In the genomic region with DNA sequence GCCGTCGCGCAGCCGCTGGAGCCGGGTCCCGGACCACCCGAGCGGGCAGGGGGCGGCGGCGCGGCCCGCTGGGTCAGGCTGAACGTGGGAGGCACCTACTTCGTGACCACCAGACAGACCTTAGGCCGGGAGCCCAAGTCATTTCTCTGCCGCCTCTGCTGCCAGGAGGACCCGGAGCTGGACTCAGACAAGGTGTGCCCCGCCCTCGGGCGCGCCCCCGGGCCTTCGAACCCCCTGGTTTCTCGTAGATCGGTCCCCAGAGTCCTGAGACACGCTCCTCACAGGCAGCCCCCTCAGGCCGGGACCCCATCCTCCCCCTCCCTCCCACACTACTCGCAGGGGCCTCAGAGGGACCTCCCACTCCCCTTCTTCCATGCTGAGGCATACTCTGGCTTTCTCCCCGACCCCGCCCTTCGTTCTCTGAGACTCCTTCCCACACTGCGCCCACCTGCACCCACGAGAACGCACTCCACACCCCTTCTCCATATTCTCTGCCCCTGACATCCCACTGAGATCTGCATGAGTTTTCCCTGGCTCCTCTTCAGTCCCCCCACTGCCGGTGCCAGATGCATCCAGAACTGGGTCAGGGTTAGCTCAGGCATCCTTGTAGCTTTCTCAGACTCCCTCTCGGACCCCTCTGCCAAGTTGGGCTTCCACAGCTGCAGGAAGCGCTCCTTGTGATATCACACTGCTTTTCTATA, we compare ENCODE assay signal across 8 cellular contexts. TPM values are rescaled to one million over a fixed set of nuclear protein-coding genes. Genes with fewer than 3 reads are reported as not detected.
DNase-seq lines count a peak whose midpoint lies in the region; ATAC-seq and TF ChIP-seq lines count a peak whose summit lies in the region.

No MANE protein-coding gene starts in this region.

- CTCF ChIA-PET in CD8-positive, alpha-beta memory T cell (lab: Charles Lee) = interaction anchor here (1.3 to 2.5 kb wide), 5 partner anchors 12 to 86 kb away, joined by 3 to 12 read pairs (median 5); a partner anchor contains a TSS

- in situ Hi-C loops in GM13977 (cut with MboI; ENCODE audit: low pct_unique_long_range_greater_than_20kb, low sequenced_read_pairs, unreplicated experiment) = no loop called here

- intact Hi-C loops in ascending aorta (cut with DNase I) = loop anchor here (1.0 to 2.0 kb wide), 3 partner anchors 61 to 358 kb away; a partner anchor contains a TSS

- H3K4me3 ChIP-seq in CD8-positive, alpha-beta memory T cell (ENCODE audit: low read length) = peak overlapping the region; percentile 74
- peak overlapping the region; percentile 77 for H3K4me3 ChIP-seq in NB4 (ENCODE audit: low read depth, low read length)
- peak overlapping the region; percentile 64 to 74 for H3K4me3 ChIP-seq in ascending aorta
- peak overlapping the region; percentile 97 for H3K4me3 ChIP-seq in iPS-18a (ENCODE audit: low read length)
- H3K4me3 ChIP-seq in skeletal muscle satellite cell (ENCODE audit: low read length) = peak overlapping the region; percentile 99

- no peaks in the 10 kb centered on the region for H3K9me3 ChIP-seq in CD8-positive, alpha-beta memory T cell (ENCODE audit: low read length)
- H3K9me3 ChIP-seq in ascending aorta (no peaks in the 10 kb centered on the region), iPS-18a (ENCODE audit: control insufficient read depth, low read depth, low read length) (no peaks in the 10 kb centered on the region), skeletal muscle satellite cell (replicated peaks; ENCODE audit: low read length) (no peaks in the 10 kb centered on the region)

- H3K9ac ChIP-seq in iPS-18a (ENCODE audit: low read length) = peak overlapping the region; percentile 68
- peak overlapping the region; percentile 96 for H3K9ac ChIP-seq in skeletal muscle satellite cell (ENCODE audit: low read depth, low read length)

- H3K9me3 Mint-ChIP-seq in CD8-positive, alpha-beta memory T cell = no peaks in the 10 kb centered on the region

- peaks cover 13% of the 10 kb centered on the region for H3K36me3 ChIP-seq in CD8-positive, alpha-beta memory T cell (ENCODE audit: insufficient read depth, low read length)
- H3K36me3 ChIP-seq in ascending aorta = peaks cover 0 to 11% of the 10 kb centered on the region in 2 donors
- peaks cover 30% of the 10 kb centered on the region for H3K36me3 ChIP-seq in iPS-18a (ENCODE audit: control insufficient read depth, low read depth, low read length)
- H3K36me3 ChIP-seq in skeletal muscle satellite cell (ENCODE audit: insufficient read depth, low read length) = peaks cover 16% of the 10 kb centered on the region

- H3K4me2 ChIP-seq in skeletal muscle satellite cell (ENCODE audit: low read length) = peak overlapping the region; percentile 98

- POLR2A ChIA-PET in CD8-positive, alpha-beta memory T cell (lab: Charles Lee) = interaction anchor here (0.6 to 3.4 kb wide), 6 partner anchors 8 to 136 kb away, joined by 3 to 14 read pairs (median 3); a partner anchor contains a TSS

- peaks cover 38 to 57% (median 51%) of the 10 kb centered on the region in 3 donors for H3K4me1 Mint-ChIP-seq in CD8-positive, alpha-beta memory T cell

- ATAC-seq in GM21619 (IDR thresholded peaks at IDR 0.05; ENCODE audit: unreplicated experiment) = peak; percentile 13

- H3K36me3 Mint-ChIP-seq in CD8-positive, alpha-beta memory T cell = peaks cover 0 to 39% (median 6%) of the 10 kb centered on the region in 3 donors

- H3K27ac ChIP-seq in CD8-positive, alpha-beta memory T cell (ENCODE audit: low read depth, low read length) = peak overlapping the region; percentile 62
- peak overlapping the region; percentile 90 for H3K27ac ChIP-seq in ascending aorta
- H3K27ac ChIP-seq in iPS-18a (ENCODE audit: low read length) = no peak overlapping the region

- H3K4me1 ChIP-seq in CD8-positive, alpha-beta memory T cell (ENCODE audit: insufficient read depth, low read length) = peaks cover 18% of the 10 kb centered on the region
- peaks cover 9 to 13% of the 10 kb centered on the region in 2 donors for H3K4me1 ChIP-seq in ascending aorta
- H3K4me1 ChIP-seq in iPS-18a (ENCODE audit: control insufficient read depth, low read depth, low read length) = peaks cover 22% of the 10 kb centered on the region
- H3K4me1 ChIP-seq in skeletal muscle satellite cell (ENCODE audit: control insufficient read depth, insufficient read depth, low read length) = peaks cover 15% of the 10 kb centered on the region

- TF ChIP-seq CTCF in NB4 (IDR thresholded peaks at IDR 0.05; ENCODE audit: low read depth, low read length) = no peak
- no peak for TF ChIP-seq CTCF in ascending aorta (IDR thresholded peaks at IDR 0.05)
- no peak for TF ChIP-seq CTCF in GM13977 (IDR thresholded peaks at IDR 0.05; ENCODE audit: extremely low read depth, insufficient read depth, missing control alignments)

- DNase-seq in CD8-positive, alpha-beta memory T cell = peak in 4 of 5 donors; percentile 13 to 59 (median 30)
- DNase-seq in NB4 (ENCODE audit: low read depth) = peak; percentile 43
- DNase-seq in ascending aorta (ENCODE audit: low spot score in 2 of 2) = peak in 1 of 2 donors; percentile 69
- DNase-seq in epidermal melanocyte (ENCODE audit: insufficient read length, low spot score) = no peak
- DNase-seq in GM13977 (ENCODE audit: low spot score) = no peak

- H3K27ac Mint-ChIP-seq in CD8-positive, alpha-beta memory T cell = peak overlapping the region; percentile 29 to 99 (median 90)

- TF ChIP-seq POLR2A in NB4 (IDR thresholded peaks at IDR 0.05; ENCODE audit: extremely low read depth, insufficient read length) = no peak

- H3K27me3 ChIP-seq in CD8-positive, alpha-beta memory T cell (ENCODE audit: insufficient read depth, low read length, poor library complexity, severe bottlenecking) = no peaks in the 10 kb centered on the region
- no peaks in the 10 kb centered on the region for H3K27me3 ChIP-seq in ascending aorta
- no peaks in the 10 kb centered on the region for H3K27me3 ChIP-seq in iPS-18a (ENCODE audit: control insufficient read depth, insufficient read depth, low read length)
- H3K27me3 ChIP-seq in skeletal muscle satellite cell (ENCODE audit: control insufficient read depth, insufficient read depth, low read length) = no peaks in the 10 kb centered on the region

- H3K27me3 Mint-ChIP-seq in CD8-positive, alpha-beta memory T cell = no peaks in the 10 kb centered on the region

- H3K4me3 Mint-ChIP-seq in CD8-positive, alpha-beta memory T cell = peak overlapping the region; percentile 87 to 99 (median 96)

RNA-seq across cellular contexts. Expression of a gene that starts 0.5 kb away (rescaled TPM):
- 10 to 100 TPM; 22.2 to 23.8 TPM for total RNA-seq in CD8-positive, alpha-beta memory T cell
- 8.0 TPM for polyA plus RNA-seq in CD8-positive, alpha-beta memory T cell
- total RNA-seq in ascending aorta = 31.4 TPM
- total RNA-seq in skeletal muscle satellite cell (2012; rRNA removed) = 10.4 and 10.5 TPM in 2 replicates

RNA-seq across cellular contexts. Expression of a gene that starts 0.8 kb away (rescaled TPM):
- 100 to 1,000 TPM; 179 to 198 TPM for total RNA-seq in CD8-positive, alpha-beta memory T cell
- 345 TPM for polyA plus RNA-seq in CD8-positive, alpha-beta memory T cell
- 133 TPM for total RNA-seq in ascending aorta
- total RNA-seq in skeletal muscle satellite cell (2012; rRNA removed) = 421 and 460 TPM in 2 replicates

RNA-seq across cellular contexts. Expression of a gene that starts 35.1 kb away (rescaled TPM):
- 10 to 100 TPM; 65.5 to 68.8 TPM for total RNA-seq in CD8-positive, alpha-beta memory T cell
- 48.0 TPM for polyA plus RNA-seq in CD8-positive, alpha-beta memory T cell
- total RNA-seq in ascending aorta = 14.5 TPM
- 36.7 and 49.9 TPM in 2 replicates for total RNA-seq in skeletal muscle satellite cell (2012; rRNA removed)

RNA-seq across cellular contexts. Expression of a gene that starts 40.2 kb away (rescaled TPM):
- total RNA-seq in CD8-positive, alpha-beta memory T cell = 1 to 10 TPM; 1.3 to 1.9 TPM
- 0.82 TPM for polyA plus RNA-seq in CD8-positive, alpha-beta memory T cell
- total RNA-seq in ascending aorta = 101 TPM
- 4.6 and 5.7 TPM in 2 replicates for total RNA-seq in skeletal muscle satellite cell (2012; rRNA removed)

Comparison
In these comparisons a context has a peak if more than half of its experiments do, and no peak if none do; other contexts are left out.
1. DNase-seq: peak in CD8-positive, alpha-beta memory T cell (4 of 5) and NB4 (single experiment); none in epidermal melanocyte (single experiment) and GM13977 (single experiment).
2. Peak in every context shown above with its lines, with median percentiles within 50 percentile points of each other: H3K4me3 ChIP-seq.